ENCODE assay signal across 16 cellular contexts in genomic region chr10:109429956-109430760, GRCh38.
DNase-seq lines count a peak whose midpoint lies in the region; TF ChIP-seq lines count a peak whose summit lies in the region.
"Had no signal": no experiment of that assay in that cellular context is flagged by ENCODE, and none has a peak within 500 bp of the region (broad histone marks: within the 10 kb centered on the region; RNA-seq: fewer than 3 reads in every experiment).

No MANE protein-coding gene starts in this region.

- no peak for TF ChIP-seq CTCF in HFFc6 (IDR thresholded peaks at IDR 0.05)
- TF ChIP-seq CTCF in astrocyte of the cerebellum (IDR thresholded peaks at IDR 0.05; ENCODE audit: low read depth, low read length, missing control alignments): no peak
- no peak for TF ChIP-seq CTCF in GM10248 (IDR thresholded peaks at IDR 0.05; ENCODE audit: control extremely low read depth, extremely low read depth, low read depth, missing control alignments)
- TF ChIP-seq CTCF in hepatocyte (IDR thresholded peaks at IDR 0.05; ENCODE audit: poor library complexity): no peak

- H3K9me3 ChIP-seq in hepatocyte (ENCODE audit: low read depth): no peaks in the 10 kb centered on the region
- H3K9me3 ChIP-seq: left ventricle myocardium inferior, transverse colon had no signal

- H3K27ac ChIP-seq in hepatocyte: no peak overlapping the region
- H3K27ac ChIP-seq: left ventricle myocardium inferior, transverse colon had no signal

- CTCF ChIA-PET in GM10248 (lab: Yijun Ruan, JAX): no interaction called here

- H3K27me3 Mint-ChIP-seq in HFFc6 (ENCODE audit: insufficient read depth): no peaks in the 10 kb centered on the region
- H3K27me3 Mint-ChIP-seq: dendritic cell treated with granulocyte-macrophage colony-stimulating factor and Interleukin-4, amounts not matched to agents 40 ng/mL and 50 ng/mL, for 4 days had no signal

- H3K27me3 ChIP-seq in hepatocyte: no peaks in the 10 kb centered on the region
- H3K27me3 ChIP-seq: transverse colon had no signal

- H3K4me3 ChIP-seq in astrocyte of the cerebellum (ENCODE audit: low read depth, low read length) (no peak overlapping the region), hepatocyte (no peak overlapping the region)
- H3K4me3 ChIP-seq: left ventricle myocardium inferior, transverse colon had no signal

- H3K27ac Mint-ChIP-seq in HFFc6: peak overlapping the region; percentile 86
- H3K27ac Mint-ChIP-seq: dendritic cell treated with granulocyte-macrophage colony-stimulating factor and Interleukin-4, amounts not matched to agents 40 ng/mL and 50 ng/mL, for 4 days had no signal

- in situ Hi-C loops in astrocyte of the cerebellum (cut with HindIII; ENCODE audit: low sequenced_read_pairs): no loop called here

- peaks cover 50% of the 10 kb centered on the region for H3K4me1 Mint-ChIP-seq in HFFc6 (ENCODE audit: low read depth)

- 80% methylated on average over 6 of the region's 6 CpGs for WGBS in hepatocyte (ENCODE audit: low lambda C conversion rate, missing lambda C conversion rate)

- H3K36me3 ChIP-seq in hepatocyte (replicated peaks; ENCODE audit: insufficient read depth, low read depth): no peaks in the 10 kb centered on the region
- H3K36me3 ChIP-seq: left ventricle myocardium inferior, transverse colon had no signal

- DNase-seq in A172 (ENCODE audit: low spot score) (peak; percentile 49), HFFc6 (peak; percentile 82), astrocyte of the cerebellum (ENCODE audit: low read depth) (peak; percentile 52), kidney glomerular epithelial cell (lab: John Stamatoyannopoulos, UW) (peak; percentile 80), GOT3 (lab: John Stamatoyannopoulos, UW) (no peak), SIG-M5 (lab: John Stamatoyannopoulos, UW) (no peak), GM10248 (ENCODE audit: extremely low spot score) (no peak), hepatocyte (ENCODE audit: low spot score) (no peak)
- DNase-seq: 8988T; activated CD8-positive, alpha-beta memory T cell treated with anti-CD3 and anti-CD28 coated beads for 24 hours; DMS 273 treated with DMSO at 0.1 percent for 48 hours; glutamatergic neuron; left ventricle myocardium inferior; NCI-H510A treated with DMSO at 0.1 percent for 48 hours; transverse colon had no signal

- H2AFZ ChIP-seq in hepatocyte: no peak overlapping the region

- POLR2A ChIA-PET in GM10248 (lab: Yijun Ruan, JAX): no interaction called here

- no peaks in the 10 kb centered on the region for H3K79me2 ChIP-seq in hepatocyte

- H3K36me3 Mint-ChIP-seq in HFFc6 (ENCODE audit: low read depth): no peaks in the 10 kb centered on the region

- H3K4me3 Mint-ChIP-seq in HFFc6: peak overlapping the region; percentile 51
- H3K4me3 Mint-ChIP-seq: dendritic cell treated with granulocyte-macrophage colony-stimulating factor and Interleukin-4, amounts not matched to agents 40 ng/mL and 50 ng/mL, for 4 days had no signal

- H3K4me2 ChIP-seq in hepatocyte: no peak overlapping the region

- no peaks in the 10 kb centered on the region for H3K9me2 ChIP-seq in hepatocyte (replicated peaks; ENCODE audit: insufficient read depth)

- no peaks in the 10 kb centered on the region for H4K20me1 ChIP-seq in hepatocyte (ENCODE audit: insufficient read depth, poor library complexity, severe bottlenecking)

- H3K4me1 ChIP-seq in hepatocyte (ENCODE audit: insufficient read depth): no peaks in the 10 kb centered on the region
- H3K4me1 ChIP-seq: left ventricle myocardium inferior, transverse colon had no signal

- H3K9me3 Mint-ChIP-seq in HFFc6: no peaks in the 10 kb centered on the region
- H3K9me3 Mint-ChIP-seq: dendritic cell treated with granulocyte-macrophage colony-stimulating factor and Interleukin-4, amounts not matched to agents 40 ng/mL and 50 ng/mL, for 4 days had no signal

Comparison
In these comparisons a context has a peak if more than half of its experiments do, and no peak if none do; other contexts are left out.
1. DNase-seq: peak in A172 (single experiment), HFFc6 (single experiment), astrocyte of the cerebellum (single experiment) and kidney glomerular epithelial cell (single experiment); none in GOT3 (single experiment), SIG-M5 (single experiment), GM10248 (single experiment) and hepatocyte (single experiment).